In genomic region chr1:63274371-63274770, GRCh38 we compare ENCODE assay signal across 36 cellular contexts. TPM values are rescaled to one million over a fixed set of nuclear protein-coding genes. Genes with fewer than 3 reads are reported as not detected.
"Had no signal": no experiment of that assay in that cellular context is flagged by ENCODE, and none has a peak within 500 bp of the region (broad histone marks: within the 10 kb centered on the region; RNA-seq: fewer than 3 reads in every experiment).

No MANE protein-coding gene starts in this region.

- H3K4me1 ChIP-seq: adrenal gland, body of pancreas, breast epithelium had no signal

- ATAC-seq: activated CD8-positive, alpha-beta T cell treated with anti-CD3 and anti-CD28 coated beads for 36 hours; activated naive CD4-positive, alpha-beta T cell treated with anti-CD3 and anti-CD28 coated beads, Interleukin-2, amount 50 U/mL, for 72 hours; activated T-cell treated with anti-CD3 and anti-CD28 coated beads, Interleukin-2, amount 50 U/mL, for 4 hours; activated T-cell treated with anti-CD3 and anti-CD28 coated beads, Interleukin-2, amount 50 U/mL, for 72 hours; activated T-helper 17 cell treated with anti-CD3 and anti-CD28 coated beads, Interleukin-2, amount 50 U/mL, for 72 hours; body of pancreas had no signal

- H3K4me3 ChIP-seq: adrenal gland, body of pancreas, breast epithelium had no signal

- H3K27ac ChIP-seq: adrenal gland, body of pancreas, brain microvascular endothelial cell, breast epithelium, VCaP had no signal

- DNase-seq: activated B cell treated with CpG ODN at 0.5 μM for 24 hours; activated CD4-positive, alpha-beta memory T cell treated with anti-CD3 and anti-CD28 coated beads for 36 hours; activated CD4-positive, alpha-beta T cell treated with anti-CD3 and anti-CD28 coated beads for 4 hours; activated CD4-positive, alpha-beta T cell treated with anti-CD3 and anti-CD28 coated beads, Interleukin-2, amount 10 ng/mL, durations not matched to agents 24 days and 14 days; activated CD4-positive, alpha-beta T cell treated with anti-CD3 and anti-CD28 coated beads, Interleukin-2, amount 50 U/mL, for 1 hour; activated CD4-positive, alpha-beta T cell treated with anti-CD3 and anti-CD28 coated beads, Interleukin-2, amount 50 U/mL, for 4 hours; activated CD4-positive, CD25-positive, alpha-beta regulatory T cell treated with anti-CD3 and anti-CD28 coated beads, Interleukin-2, amount 50 U/mL, for 72 hours; activated CD8-positive, alpha-beta memory T cell treated with anti-CD3 and anti-CD28 coated beads, Interleukin-2, amount 50 U/mL, for 4 hours; activated CD8-positive, alpha-beta T cell treated with anti-CD3 and anti-CD28 coated beads for 36 hours; activated effector memory CD4-positive, alpha-beta T cell treated with anti-CD3 and anti-CD28 coated beads, Interleukin-2, amount 50 U/mL, for 16 hours; activated gamma-delta T cell treated with Interleukin-2 at 50 U/mL for 16 hours; activated naive CD4-positive, alpha-beta T cell; activated naive CD4-positive, alpha-beta T cell treated with anti-CD3 and anti-CD28 coated beads for 36 hours; activated naive CD4-positive, alpha-beta T cell treated with anti-CD3 and anti-CD28 coated beads, Interleukin-2, amount 50 U/mL, for 16 hours; activated naive CD8-positive, alpha-beta T cell treated with anti-CD3 and anti-CD28 coated beads for 36 hours; activated T-cell treated with anti-CD3 and anti-CD28 coated beads for 4 hours; activated T-cell treated with anti-CD3 and anti-CD28 coated beads, Interleukin-2, amount 50 U/mL, for 1 hour; activated T-cell treated with anti-CD3 and anti-CD28 coated beads, Interleukin-2, amount 50 U/mL, for 4 hours; activated T-cell treated with anti-CD3 and anti-CD28 coated beads, Interleukin-2, amount 50 U/mL, for 72 hours; adrenal gland; amniotic stem cell; aorta; body of pancreas; brain microvascular endothelial cell; central memory CD4-positive, alpha-beta T cell; T-helper 2 cell; T-helper 9 cell had no signal

- FAIRE-seq: astrocyte, TTC549 had no signal

- H3K27me3 ChIP-seq: body of pancreas, breast epithelium had no signal

- H3K36me3 ChIP-seq: adrenal gland, brain microvascular endothelial cell had no signal

- H3K9me3 ChIP-seq: adrenal gland, body of pancreas, breast epithelium had no signal

RNA-seq across cellular contexts. Expression of gene FOXD3, which starts 48.0 kb away (rescaled TPM):
- total RNA-seq: activated B cell treated with CpG ODN at 0.5 μM for 24 hours; activated CD4-positive, alpha-beta memory T cell treated with anti-CD3 and anti-CD28 coated beads for 36 hours; activated CD4-positive, alpha-beta T cell treated with anti-CD3 and anti-CD28 coated beads, Interleukin-2, amount 10 ng/mL, durations not matched to agents 24 days and 14 days; activated CD8-positive, alpha-beta memory T cell treated with anti-CD3 and anti-CD28 coated beads for 36 hours; activated CD8-positive, alpha-beta T cell treated with anti-CD3 and anti-CD28 coated beads for 36 hours; activated naive CD4-positive, alpha-beta T cell treated with anti-CD3 and anti-CD28 coated beads for 36 hours; activated naive CD4-positive, alpha-beta T cell treated with anti-CD3 and anti-CD28 coated beads, Interleukin-2, amount 50 U/mL, for 72 hours; activated naive CD8-positive, alpha-beta T cell treated with anti-CD3 and anti-CD28 coated beads for 36 hours; activated T-cell treated with anti-CD3 and anti-CD28 coated beads, Interleukin-2, amount 50 U/mL, for 4 hours; activated T-cell treated with anti-CD3 and anti-CD28 coated beads, Interleukin-2, amount 50 U/mL, for 72 hours; activated T-helper 1 cell treated with anti-CD3 and anti-CD28 coated beads, Interleukin-12 subunit alpha, Interleukin-12 subunit beta, Interleukin-2, Interleukin-4 antibody, amounts not matched to agents 30 ng/mL and 10 ng/mL and 1 ng/mL, durations not matched to agents 14 hours and 24 hours and 36 hours; activated T-helper 17 cell treated with anti-CD3 and anti-CD28 coated beads, Interleukin-2, amount 50 U/mL, for 72 hours; astrocyte; breast epithelium; cerebellum had no signal
- polyA plus RNA-seq: aorta had no signal
